In the genomic region with DNA sequence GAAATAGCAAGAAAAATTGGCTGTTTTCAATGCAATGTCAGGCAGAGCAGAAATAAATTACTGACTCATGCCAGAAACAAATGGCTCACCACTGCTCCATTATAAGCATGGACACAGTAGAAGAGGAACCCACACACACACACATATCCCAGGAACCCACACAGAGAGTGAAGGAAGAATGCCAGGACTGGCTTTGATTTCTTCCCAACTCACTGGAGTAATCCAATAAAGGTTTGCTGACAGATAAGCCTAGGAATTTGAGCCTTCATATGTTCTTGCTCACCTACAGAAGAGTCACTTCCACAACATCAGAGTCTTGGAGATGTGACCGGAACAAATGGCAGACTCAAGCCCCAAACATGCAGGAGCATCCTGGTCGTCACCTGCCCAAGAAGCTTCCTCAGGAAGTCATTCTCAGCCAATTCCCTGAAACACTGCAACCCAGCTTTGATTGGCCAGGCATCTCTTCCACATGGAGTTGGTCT, we compare ENCODE assay signal across 11 cellular contexts. TPM values are rescaled to one million over a fixed set of nuclear protein-coding genes. Genes with fewer than 3 reads are reported as not detected.
A peak's percentile ranks its signal among the peaks of the same experiment; 100 is the strongest.
DNase-seq lines count a peak whose midpoint lies in the region; ATAC-seq and TF ChIP-seq lines count a peak whose summit lies in the region.
"Had no signal": no experiment of that assay in that cellular context is flagged by ENCODE, and none has a peak within 500 bp of the region (broad histone marks: within the 10 kb centered on the region; RNA-seq: fewer than 3 reads in every experiment).

No MANE protein-coding gene starts in this region.

- intact Hi-C loops in activated T-helper 2 cell treated with anti-CD3 and anti-CD28 coated beads, Interferon-gamma antibody, Interleukin-2, Interleukin-4, amounts not matched to agents 10 μg/mL and 5 μg/mL and 100 μg/mL, durations not matched to agents 14 hours and 24 hours and 36 hours (cut with micrococcal nuclease), result no loop called here
- intact Hi-C loops in right cardiac atrium (cut with DNase I), result no loop called here

- peak overlapping the region; percentile 95 for H3K4me2 ChIP-seq in hepatocyte

- H3K27me3 Mint-ChIP-seq in activated naive CD4-positive, alpha-beta T cell treated with anti-CD3 and anti-CD28 coated beads, Interleukin-2, amount 10 ng/mL, durations not matched to agents 7 days and 5 days, result no peaks in the 10 kb centered on the region
- H3K27me3 Mint-ChIP-seq in activated T-helper 2 cell treated with anti-CD3 and anti-CD28 coated beads, Interferon-gamma antibody, Interleukin-2, Interleukin-4, amounts not matched to agents 10 μg/mL and 5 μg/mL and 100 μg/mL, durations not matched to agents 14 hours and 24 hours and 36 hours (ENCODE audit: low read depth), result no peaks in the 10 kb centered on the region

- H3K79me2 ChIP-seq in hepatocyte, result peaks cover 67% of the 10 kb centered on the region

- H3K9me3 ChIP-seq in hepatocyte (ENCODE audit: low read depth) (no peaks in the 10 kb centered on the region), right cardiac atrium (ENCODE audit: control insufficient read depth, low read length) (no peaks in the 10 kb centered on the region)

- peak overlapping the region; percentile 33 for H3K27ac Mint-ChIP-seq in activated naive CD4-positive, alpha-beta T cell treated with anti-CD3 and anti-CD28 coated beads, Interleukin-2, amount 10 ng/mL, durations not matched to agents 7 days and 5 days
- H3K27ac Mint-ChIP-seq in activated T-helper 2 cell treated with anti-CD3 and anti-CD28 coated beads, Interferon-gamma antibody, Interleukin-2, Interleukin-4, amounts not matched to agents 10 μg/mL and 5 μg/mL and 100 μg/mL, durations not matched to agents 14 hours and 24 hours and 36 hours, result no peak overlapping the region

- CTCF ChIA-PET in activated naive CD4-positive, alpha-beta T cell treated with anti-CD3 and anti-CD28 coated beads, Interleukin-2, amount 10 ng/mL, durations not matched to agents 7 days and 5 days (lab: Charles Lee), result no interaction called here

- H3K27me3 ChIP-seq in hepatocyte, result no peaks in the 10 kb centered on the region
- H3K27me3 ChIP-seq in right cardiac atrium (ENCODE audit: control insufficient read depth, insufficient read depth), result no peaks in the 10 kb centered on the region

- no peak overlapping the region for H3K4me3 ChIP-seq in hepatocyte
- H3K4me3 ChIP-seq in right cardiac atrium (ENCODE audit: low read length), result no peak overlapping the region
- H3K4me3 ChIP-seq: lung had no signal

- 98% methylated on average over 2 of the region's 2 CpGs for WGBS in hepatocyte (ENCODE audit: low lambda C conversion rate, missing lambda C conversion rate)
- 72% methylated on average over 2 of the region's 2 CpGs for WGBS in right cardiac atrium

- no peak for DNase-seq in activated naive CD4-positive, alpha-beta T cell treated with anti-CD3 and anti-CD28 coated beads, Interleukin-2, amount 10 ng/mL, durations not matched to agents 7 days and 5 days
- no peak for DNase-seq in activated naive CD4-positive, alpha-beta T cell (lab: John Stamatoyannopoulos, UW)
- DNase-seq in activated T-helper 2 cell treated with anti-CD3 and anti-CD28 coated beads, Interferon-gamma antibody, Interleukin-2, Interleukin-4, amounts not matched to agents 10 μg/mL and 5 μg/mL and 100 μg/mL, durations not matched to agents 14 hours and 24 hours and 36 hours (ENCODE audit: low spot score), result no peak
- DNase-seq in hepatocyte (ENCODE audit: low spot score), result no peak
- DNase-seq in superior temporal gyrus (ENCODE audit: extremely low spot score), result peak; percentile 60
- DNase-seq in NCI-H774 (lab: John Stamatoyannopoulos, UW), result no peak
- no peak for DNase-seq in right cardiac atrium
- no peak for DNase-seq in KG1 (lab: John Stamatoyannopoulos, UW)
- DNase-seq: GF-D8, NCI-H446 had no signal

- peaks cover 51% of the 10 kb centered on the region for H3K36me3 Mint-ChIP-seq in activated naive CD4-positive, alpha-beta T cell treated with anti-CD3 and anti-CD28 coated beads, Interleukin-2, amount 10 ng/mL, durations not matched to agents 7 days and 5 days
- peaks cover 46% of the 10 kb centered on the region for H3K36me3 Mint-ChIP-seq in activated T-helper 2 cell treated with anti-CD3 and anti-CD28 coated beads, Interferon-gamma antibody, Interleukin-2, Interleukin-4, amounts not matched to agents 10 μg/mL and 5 μg/mL and 100 μg/mL, durations not matched to agents 14 hours and 24 hours and 36 hours (ENCODE audit: low read depth)

- no peaks in the 10 kb centered on the region for H3K9me3 Mint-ChIP-seq in activated naive CD4-positive, alpha-beta T cell treated with anti-CD3 and anti-CD28 coated beads, Interleukin-2, amount 10 ng/mL, durations not matched to agents 7 days and 5 days
- H3K9me3 Mint-ChIP-seq in activated T-helper 2 cell treated with anti-CD3 and anti-CD28 coated beads, Interferon-gamma antibody, Interleukin-2, Interleukin-4, amounts not matched to agents 10 μg/mL and 5 μg/mL and 100 μg/mL, durations not matched to agents 14 hours and 24 hours and 36 hours, result no peaks in the 10 kb centered on the region

- H3K4me1 ChIP-seq in hepatocyte (ENCODE audit: insufficient read depth) (peaks cover 20% of the 10 kb centered on the region), right cardiac atrium (ENCODE audit: control insufficient read depth, insufficient read depth, low read length) (peaks cover 37% of the 10 kb centered on the region)

- peaks cover 11% of the 10 kb centered on the region for H4K20me1 ChIP-seq in hepatocyte (ENCODE audit: insufficient read depth, poor library complexity, severe bottlenecking)

- peaks cover 77% of the 10 kb centered on the region for H3K4me1 Mint-ChIP-seq in activated naive CD4-positive, alpha-beta T cell treated with anti-CD3 and anti-CD28 coated beads, Interleukin-2, amount 10 ng/mL, durations not matched to agents 7 days and 5 days
- peaks cover 50% of the 10 kb centered on the region for H3K4me1 Mint-ChIP-seq in activated T-helper 2 cell treated with anti-CD3 and anti-CD28 coated beads, Interferon-gamma antibody, Interleukin-2, Interleukin-4, amounts not matched to agents 10 μg/mL and 5 μg/mL and 100 μg/mL, durations not matched to agents 14 hours and 24 hours and 36 hours (ENCODE audit: low read depth)

- TF ChIP-seq CTCF in hepatocyte (IDR thresholded peaks at IDR 0.05; ENCODE audit: poor library complexity), result no peak

- no peak overlapping the region for H3K27ac ChIP-seq in hepatocyte
- no peak overlapping the region for H3K27ac ChIP-seq in right cardiac atrium (ENCODE audit: low read length)

- H3K9me2 ChIP-seq in hepatocyte (replicated peaks; ENCODE audit: insufficient read depth), result no peaks in the 10 kb centered on the region

- H3K4me3 Mint-ChIP-seq in activated naive CD4-positive, alpha-beta T cell treated with anti-CD3 and anti-CD28 coated beads, Interleukin-2, amount 10 ng/mL, durations not matched to agents 7 days and 5 days, result peak overlapping the region; percentile 89
- peak overlapping the region; percentile 92 for H3K4me3 Mint-ChIP-seq in activated T-helper 2 cell treated with anti-CD3 and anti-CD28 coated beads, Interferon-gamma antibody, Interleukin-2, Interleukin-4, amounts not matched to agents 10 μg/mL and 5 μg/mL and 100 μg/mL, durations not matched to agents 14 hours and 24 hours and 36 hours (ENCODE audit: low read depth)

- H2AFZ ChIP-seq in hepatocyte, result no peak overlapping the region

- H3K36me3 ChIP-seq in hepatocyte (replicated peaks; ENCODE audit: insufficient read depth, low read depth), result no peaks in the 10 kb centered on the region

- ATAC-seq in right cardiac atrium, result no peak

RNA-seq across cellular contexts. Expression of a gene that starts 2.2 kb away (rescaled TPM):
- total RNA-seq in activated T-helper 2 cell treated with anti-CD3 and anti-CD28 coated beads, Interferon-gamma antibody, Interleukin-2, Interleukin-4, amounts not matched to agents 10 μg/mL and 5 μg/mL and 100 μg/mL, durations not matched to agents 14 hours and 24 hours and 36 hours, result 27.1 TPM in 2 replicates
- total RNA-seq in hepatocyte, result 13.2 and 17.2 TPM in 2 replicates
- polyA plus RNA-seq in hepatocyte, result 5.3 and 6.5 TPM in 2 replicates
- total RNA-seq in right cardiac atrium, result 10 to 100 TPM; 15.3 to 20.8 (median 18.0) TPM
- 18.0 TPM for polyA plus RNA-seq in right cardiac atrium

RNA-seq across cellular contexts. Expression of a gene that starts 14.5 kb away (rescaled TPM):
- total RNA-seq in activated T-helper 2 cell treated with anti-CD3 and anti-CD28 coated beads, Interferon-gamma antibody, Interleukin-2, Interleukin-4, amounts not matched to agents 10 μg/mL and 5 μg/mL and 100 μg/mL, durations not matched to agents 14 hours and 24 hours and 36 hours, result 46.0 and 51.6 TPM in 2 replicates
- total RNA-seq in hepatocyte, result 19.0 and 23.6 TPM in 2 replicates
- 30.7 and 34.7 TPM in 2 replicates for polyA plus RNA-seq in hepatocyte
- 10 to 100 TPM; 34.6 to 52.7 (median 40.5) TPM for total RNA-seq in right cardiac atrium
- polyA plus RNA-seq in right cardiac atrium, result 29.3 TPM

RNA-seq across cellular contexts. Expression of a gene that starts 35.3 kb away (rescaled TPM):
- 86.4 and 87.0 TPM in 2 replicates for total RNA-seq in activated T-helper 2 cell treated with anti-CD3 and anti-CD28 coated beads, Interferon-gamma antibody, Interleukin-2, Interleukin-4, amounts not matched to agents 10 μg/mL and 5 μg/mL and 100 μg/mL, durations not matched to agents 14 hours and 24 hours and 36 hours
- total RNA-seq in hepatocyte (24.2 and 42.1 TPM in 2 replicates), right cardiac atrium (10 to 100 TPM; 12.8 to 27.2 (median 19.6) TPM)
- polyA plus RNA-seq in hepatocyte (60.8 and 79.9 TPM in 2 replicates), right cardiac atrium (24.4 TPM)
